ENCODE assay signal across 11 cellular contexts in the genomic region with DNA sequence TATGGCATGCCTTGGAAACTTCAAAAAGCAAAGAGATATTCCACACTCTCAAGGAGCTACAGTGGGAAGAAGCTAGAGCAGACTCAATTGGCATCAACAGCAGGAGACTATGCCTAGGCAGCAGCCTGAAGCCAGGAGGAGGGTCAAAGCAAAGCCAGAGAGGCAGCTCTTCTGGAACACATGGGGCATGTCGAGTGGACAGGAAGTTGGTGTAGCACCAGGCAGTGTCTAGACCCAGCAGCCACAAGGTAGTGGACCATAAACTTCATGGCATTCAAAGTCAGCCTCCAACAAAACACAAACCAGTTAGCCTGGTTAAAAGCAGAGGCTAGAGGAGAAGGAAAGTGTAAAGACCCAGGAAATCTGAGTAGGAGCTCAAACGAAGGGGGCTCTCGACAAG.
DNase-seq lines count a peak whose midpoint lies in the region; ATAC-seq and TF ChIP-seq lines count a peak whose summit lies in the region.
"Had no signal": no experiment of that assay in that cellular context is flagged by ENCODE, and none has a peak within 500 bp of the region (broad histone marks: within the 10 kb centered on the region; RNA-seq: fewer than 3 reads in every experiment).

No MANE protein-coding gene starts in this region.

- H3K27me3 ChIP-seq in Panc1 (ENCODE audit: control insufficient read depth, insufficient read depth, low read length): peaks cover 7% of the 10 kb centered on the region

- H3K4me1 ChIP-seq in Panc1 (ENCODE audit: control insufficient read depth, insufficient read depth, low read length): no peaks in the 10 kb centered on the region

- H3K36me3 ChIP-seq in Panc1 (ENCODE audit: control insufficient read depth, insufficient read depth, low read length): no peaks in the 10 kb centered on the region

- ATAC-seq in GM18499 (IDR thresholded peaks at IDR 0.05; ENCODE audit: insufficient read depth, unreplicated experiment) (peak; percentile 11), GM21360 (IDR thresholded peaks at IDR 0.05; ENCODE audit: unreplicated experiment) (peak; percentile 29), HG03045 (IDR thresholded peaks at IDR 0.05; ENCODE audit: unreplicated experiment) (peak; percentile 18), Panc1 (peak; percentile 45; the same call in 1 of the 2 replicates)

- TF ChIP-seq CTCF in Panc1 (IDR thresholded peaks at IDR 0.05): no peak

- intact Hi-C loops in Panc1 (cut with micrococcal nuclease; ENCODE audit: unreplicated experiment): no loop called here

- CTCF ChIA-PET in Panc1 (lab: Charles Lee): no interaction called here

- no TSS peak for BruUV-seq in Panc1 (replicated peaks; lab: Mats Ljungman, UMichigan)

- POLR2A ChIA-PET in Panc1 (lab: Charles Lee): no interaction called here

- in situ Hi-C loops in Panc1 (cut with HindIII; ENCODE audit: low pct_unique_long_range_greater_than_20kb, low sequenced_read_pairs): no loop called here

- no peak overlapping the region for H3K4me3 ChIP-seq in Panc1 (ENCODE audit: low read depth in 2 of 2, low read length in 2 of 2)

- no peak overlapping the region for H3K27ac ChIP-seq in Panc1 (ENCODE audit: low read length)

- DNase-seq in Panc1 (ENCODE audit: low read depth, low spot score) (no peak), NCI-H1092 (lab: John Stamatoyannopoulos, UW) (no peak), HCEC 1CT (no peak), AML-193 (lab: John Stamatoyannopoulos, UW) (no peak)
- DNase-seq in activated T-cell treated with anti-CD3 and anti-CD28 coated beads, Interleukin-2, amount 50 U/mL, for 1 hour: no peak
- DNase-seq: NCI-H82, nucleus accumbens, T-helper 9 cell had no signal

- no peaks in the 10 kb centered on the region for H3K9me3 ChIP-seq in Panc1 (ENCODE audit: control insufficient read depth, insufficient read depth, low read depth, low read length)
